In the genomic region with DNA sequence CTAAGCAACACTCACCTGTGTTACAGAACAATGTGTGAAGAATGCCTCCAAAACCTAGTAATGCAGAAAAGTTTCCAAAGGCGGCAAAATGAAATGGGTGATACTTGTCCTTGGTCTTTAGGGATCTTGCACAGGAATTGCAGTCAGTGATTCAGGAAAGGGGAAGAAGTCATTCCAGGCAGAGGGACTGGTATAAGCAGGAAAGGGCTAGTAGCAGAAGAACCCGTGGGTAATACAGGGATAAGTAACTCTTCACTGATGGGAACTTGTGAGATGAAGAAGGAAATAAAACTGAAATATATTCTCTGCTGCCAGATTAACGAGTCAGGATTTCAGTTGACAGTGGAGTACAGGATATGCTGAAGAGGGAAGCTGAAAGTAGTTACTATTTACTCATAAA, we compare ENCODE assay signal across 1 cellular context.
TF ChIP-seq lines count a peak whose summit lies in the region.

No MANE protein-coding gene starts in this region.

TF ChIP-seq in H1, 55 proteins besides CTCF, POLR2A, EP300 and RAD21 (continued from another document):
- TF ChIP-seq CHD2 (IDR thresholded peaks at IDR 0.05; ENCODE audit: low read length), result no peak
- TF ChIP-seq HDAC6 (IDR thresholded peaks at IDR 0.05; ENCODE audit: low read depth, low read length), result no peak
- TF ChIP-seq PHF8 (conservative IDR thresholded peaks at IDR 0.05; ENCODE audit: low read depth, low read length), result no peak
- TF ChIP-seq BACH1 (IDR thresholded peaks at IDR 0.05; ENCODE audit: low read length), result no peak
- no peak for TF ChIP-seq NANOG (IDR thresholded peaks at IDR 0.05; ENCODE audit: insufficient read depth, low read depth, low read length, poor library complexity, severe bottlenecking)
- no peak for TF ChIP-seq EZH2 (IDR thresholded peaks at IDR 0.05; ENCODE audit: low read depth, low read length, severe bottlenecking)
- TF ChIP-seq JUN (IDR thresholded peaks at IDR 0.05; ENCODE audit: low read depth, low read length), result no peak
- TF ChIP-seq, protein P1, sequence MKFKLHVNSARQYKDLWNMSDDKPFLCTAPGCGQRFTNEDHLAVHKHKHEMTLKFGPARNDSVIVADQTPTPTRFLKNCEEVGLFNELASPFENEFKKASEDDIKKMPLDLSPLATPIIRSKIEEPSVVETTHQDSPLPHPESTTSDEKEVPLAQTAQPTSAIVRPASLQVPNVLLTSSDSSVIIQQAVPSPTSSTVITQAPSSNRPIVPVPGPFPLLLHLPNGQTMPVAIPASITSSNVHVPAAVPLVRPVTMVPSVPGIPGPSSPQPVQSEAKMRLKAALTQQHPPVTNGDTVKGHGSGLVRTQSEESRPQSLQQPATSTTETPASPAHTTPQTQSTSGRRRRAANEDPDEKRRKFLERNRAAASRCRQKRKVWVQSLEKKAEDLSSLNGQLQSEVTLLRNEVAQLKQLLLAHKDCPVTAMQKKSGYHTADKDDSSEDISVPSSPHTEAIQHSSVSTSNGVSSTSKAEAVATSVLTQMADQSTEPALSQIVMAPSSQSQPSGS (IDR thresholded peaks at IDR 0.05; ENCODE audit: low read length), result no peak
- no peak for TF ChIP-seq CREB1 (IDR thresholded peaks at IDR 0.05)
- TF ChIP-seq FOSL1 (IDR thresholded peaks at IDR 0.05; ENCODE audit: insufficient read depth, low read depth, low read length), result no peak
- TF ChIP-seq CBX8 (IDR thresholded peaks at IDR 0.05; ENCODE audit: borderline replicate concordance, low read depth, low read length), result no peak
- TF ChIP-seq JUND (IDR thresholded peaks at IDR 0.05; ENCODE audit: low read length), result no peak
- no peak for TF ChIP-seq TBP (IDR thresholded peaks at IDR 0.05; ENCODE audit: low read depth, low read length)
